Comparison of ENCODE assay signal across 9 cellular contexts in the genomic region with DNA sequence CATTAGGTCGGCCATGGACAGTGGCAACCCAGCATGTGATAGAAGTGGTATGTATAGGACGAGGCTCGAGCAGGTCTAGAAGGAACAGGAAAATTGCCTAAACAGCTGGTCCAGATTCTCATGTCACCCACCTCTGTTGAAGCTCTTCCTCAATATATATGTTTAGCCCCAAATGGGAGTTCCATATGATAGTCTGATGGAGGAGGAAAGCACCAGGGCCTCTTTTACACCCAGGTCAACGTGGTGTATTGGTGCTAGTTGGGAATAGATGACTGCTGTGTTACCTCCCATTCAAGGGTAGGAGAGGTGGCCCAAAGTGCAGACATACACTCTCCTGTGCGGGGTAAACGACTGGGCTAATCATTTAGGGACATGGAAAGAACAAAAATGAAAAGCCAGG. TPM values are rescaled to one million over a fixed set of nuclear protein-coding genes. Genes with fewer than 3 reads are reported as not detected.
"Had no signal": no experiment of that assay in that cellular context is flagged by ENCODE, and none has a peak within 500 bp of the region (broad histone marks: within the 10 kb centered on the region; RNA-seq: fewer than 3 reads in every experiment).

No MANE protein-coding gene starts in this region.

- FAIRE-seq: G401.6, GM12878, GM12891, GM12892, GM18507, GM19239 had no signal

- ATAC-seq: GM12878 had no signal

- H3K4me3 ChIP-seq: GM12878 had no signal

- DNase-seq: GDM1, GF-D8 had no signal

RNA-seq across cellular contexts. Expression of a gene that starts 5.3 kb away (rescaled TPM):
- total RNA-seq: G401, GM12878 had no signal
- polyA plus RNA-seq: GM12878 had no signal
